8 cellular contexts compared by ENCODE assay signal in the genomic region with DNA sequence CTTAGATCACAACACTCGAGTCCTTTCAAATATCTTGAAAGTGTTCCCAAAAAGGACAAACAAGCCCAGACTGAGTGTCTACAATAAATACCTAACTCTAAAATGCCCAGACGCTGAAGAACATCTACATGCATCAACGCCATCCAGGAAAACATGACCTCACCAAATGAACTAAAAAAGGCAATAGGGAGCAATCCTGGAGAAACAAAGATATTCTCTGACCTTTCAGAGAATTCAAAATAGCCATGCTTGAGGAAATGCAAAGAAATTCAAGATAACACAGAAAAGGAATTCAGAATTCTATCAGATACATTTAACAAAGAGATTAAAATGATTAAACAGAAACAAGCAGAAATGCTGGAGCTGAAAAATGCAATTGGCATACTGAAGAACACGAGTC.
"Had no signal": no experiment of that assay in that cellular context is flagged by ENCODE, and none has a peak within 500 bp of the region (broad histone marks: within the 10 kb centered on the region; RNA-seq: fewer than 3 reads in every experiment).

No MANE protein-coding gene starts in this region.

- H2AFZ ChIP-seq: GM23248 had no signal

- FAIRE-seq: HTR-8/SVneo, K562 had no signal

- DNase-seq: GM23248, GOT3, H7, HCEC 1CT, IMR-90, KG1 had no signal

- H3K4me3 ChIP-seq: GM23248, K562 had no signal

- H3K27ac ChIP-seq: GM23248 had no signal

- H3K9ac ChIP-seq: GM23248 had no signal
